Comparison of ENCODE assay signal across 19 cellular contexts in the genomic region with DNA sequence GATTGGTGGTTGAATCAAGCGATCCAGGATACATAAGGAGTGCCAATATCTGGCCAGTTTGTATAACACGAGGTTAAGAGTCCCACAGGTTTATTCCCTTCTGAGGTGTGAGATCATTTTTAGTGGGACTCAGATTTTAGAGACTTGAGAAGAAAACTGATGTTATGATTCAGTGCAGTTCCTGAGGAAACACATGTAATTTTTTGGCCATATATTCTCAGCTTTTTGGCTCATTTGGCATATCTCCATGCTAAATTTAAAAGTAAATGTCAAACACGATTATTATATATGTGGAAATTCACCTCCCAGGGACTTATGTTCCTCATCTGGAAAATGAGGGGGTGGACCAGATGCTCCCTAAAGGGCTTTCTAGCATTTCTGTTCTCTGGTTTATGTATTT.
"Had no signal": no experiment of that assay in that cellular context is flagged by ENCODE, and none has a peak within 500 bp of the region (broad histone marks: within the 10 kb centered on the region; RNA-seq: fewer than 3 reads in every experiment).

No MANE protein-coding gene starts in this region.

- H3K27me3 Mint-ChIP-seq: dendritic cell treated with granulocyte-macrophage colony-stimulating factor and Interleukin-4, amounts not matched to agents 40 ng/mL and 50 ng/mL, for 4 days had no signal

- H3K4me1 ChIP-seq: gastroesophageal sphincter, stomach had no signal

- H3K4me3 ChIP-seq: gastroesophageal sphincter, lung, stomach had no signal

- H3K4me3 Mint-ChIP-seq: dendritic cell treated with granulocyte-macrophage colony-stimulating factor and Interleukin-4, amounts not matched to agents 40 ng/mL and 50 ng/mL, for 4 days; naive thymus-derived CD4-positive, alpha-beta T cell had no signal

- H3K9me3 Mint-ChIP-seq: dendritic cell treated with granulocyte-macrophage colony-stimulating factor and Interleukin-4, amounts not matched to agents 40 ng/mL and 50 ng/mL, for 4 days; naive thymus-derived CD4-positive, alpha-beta T cell had no signal

- H3K9me3 ChIP-seq: gastroesophageal sphincter, neutrophil, stomach had no signal

- H3K27ac Mint-ChIP-seq: dendritic cell treated with granulocyte-macrophage colony-stimulating factor and Interleukin-4, amounts not matched to agents 40 ng/mL and 50 ng/mL, for 4 days; naive thymus-derived CD4-positive, alpha-beta T cell had no signal

- H3K4me1 Mint-ChIP-seq: naive thymus-derived CD4-positive, alpha-beta T cell had no signal

- H3K36me3 ChIP-seq: gastroesophageal sphincter, neutrophil, stomach had no signal

- ATAC-seq: gastroesophageal sphincter; left cardiac atrium; left ventricle myocardium superior; naive thymus-derived CD4-positive, alpha-beta T cell; right cardiac atrium had no signal

- DNase-seq: foreskin fibroblast; glutamatergic neuron; kidney; left cardiac atrium; left ventricle myocardium superior; mesendoderm; naive thymus-derived CD4-positive, alpha-beta T cell; posterior cingulate gyrus; right cardiac atrium; small intestine; stimulated activated CD4-positive, alpha-beta T cell treated with anti-CD3 and anti-CD28 coated beads, Interleukin-12 subunit alpha, Interleukin-12 subunit beta, amount 100 ng/mL, for 4 hours; stimulated activated naive CD4-positive, alpha-beta T cell; stomach; substantia nigra; trophoblast cell had no signal

- H3K27ac ChIP-seq: gastroesophageal sphincter, neutrophil, stomach had no signal

- H3K27me3 ChIP-seq: gastroesophageal sphincter, neutrophil, stomach had no signal
